1 cellular context compared by ENCODE assay signal in the genomic region with DNA sequence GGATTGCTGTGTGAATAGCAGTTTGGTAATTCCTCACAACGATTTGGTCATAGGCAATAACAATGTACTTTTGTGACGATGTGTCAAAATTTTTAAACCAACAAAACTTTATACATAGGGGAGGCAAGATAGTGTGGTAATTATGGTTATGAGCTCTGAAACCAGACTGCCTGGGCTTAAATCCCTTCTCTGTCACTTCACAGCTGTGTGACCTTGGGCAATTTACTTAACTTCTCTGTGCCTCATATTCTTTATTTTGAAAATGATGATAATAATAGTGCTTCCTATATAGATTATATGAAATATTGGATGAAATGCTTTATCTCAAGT.
TF ChIP-seq lines count a peak whose summit lies in the region.

No MANE protein-coding gene starts in this region.

TF ChIP-seq in K562, 482 proteins besides CTCF, POLR2A, EP300 and RAD21:
- TF ChIP-seq MCM3 (IDR thresholded peaks at IDR 0.05), result no peak
- peak; percentile 52 for TF ChIP-seq RBM25 (IDR thresholded peaks at IDR 0.05; ENCODE audit: low read depth, low read length, severe bottlenecking)
TF ChIP-seq in K562: peak in this region for 1.
